ENCODE assay signal across 17 cellular contexts in genomic region chr21:45741691-45742090, GRCh38.
A peak's percentile ranks its signal among the peaks of the same experiment; 100 is the strongest.
DNase-seq lines count a peak whose midpoint lies in the region; ATAC-seq and TF ChIP-seq lines count a peak whose summit lies in the region.
"Had no signal": no experiment of that assay in that cellular context is flagged by ENCODE, and none has a peak within 500 bp of the region (broad histone marks: within the 10 kb centered on the region; RNA-seq: fewer than 3 reads in every experiment).

No MANE protein-coding gene starts in this region.

- no peak overlapping the region for H3K18ac ChIP-seq in mesendoderm (ENCODE audit: low read length)

- peaks cover 8% of the 10 kb centered on the region for H3K4me1 Mint-ChIP-seq in activated CD4-positive, alpha-beta T cell treated with anti-CD3 and anti-CD28 coated beads, Interleukin-2, amount 10 ng/mL, durations not matched to agents 24 days and 14 days
- H3K4me1 Mint-ChIP-seq in CD4-positive, CD25-positive, alpha-beta regulatory T cell: peaks cover 0 to 25% (median 3%) of the 10 kb centered on the region in 4 donors

- H3K23ac ChIP-seq in mesendoderm (ENCODE audit: low read length): no peak overlapping the region

- no peaks in the 10 kb centered on the region for H3K27me3 Mint-ChIP-seq in activated CD4-positive, alpha-beta T cell treated with anti-CD3 and anti-CD28 coated beads, Interleukin-2, amount 10 ng/mL, durations not matched to agents 24 days and 14 days
- H3K27me3 Mint-ChIP-seq in CD4-positive, CD25-positive, alpha-beta regulatory T cell: no peaks in the 10 kb centered on the region

- no peaks in the 10 kb centered on the region for H3K79me1 ChIP-seq in mesendoderm (ENCODE audit: low read length)

- H3K27ac Mint-ChIP-seq in activated CD4-positive, alpha-beta T cell treated with anti-CD3 and anti-CD28 coated beads, Interleukin-2, amount 10 ng/mL, durations not matched to agents 24 days and 14 days: no peak overlapping the region
- H3K27ac Mint-ChIP-seq in CD4-positive, CD25-positive, alpha-beta regulatory T cell: peak overlapping the region in 2 of 3 donors; percentile 63 to 83
- H3K27ac Mint-ChIP-seq: HFFc6 had no signal

- no peaks in the 10 kb centered on the region for H3K9me3 ChIP-seq in CD4-positive, CD25-positive, alpha-beta regulatory T cell (ENCODE audit: control insufficient read depth in 2 of 2, low read length in 2 of 2)
- H3K9me3 ChIP-seq in right lobe of liver: no peaks in the 10 kb centered on the region
- H3K9me3 ChIP-seq: A549 had no signal

- no peak overlapping the region for H3K4me3 Mint-ChIP-seq in activated CD4-positive, alpha-beta T cell treated with anti-CD3 and anti-CD28 coated beads, Interleukin-2, amount 10 ng/mL, durations not matched to agents 24 days and 14 days
- no peak overlapping the region for H3K4me3 Mint-ChIP-seq in CD4-positive, CD25-positive, alpha-beta regulatory T cell
- H3K4me3 Mint-ChIP-seq: CD4-positive, alpha-beta memory T cell; HFFc6 had no signal

- peaks cover 7% of the 10 kb centered on the region for H3K4me1 ChIP-seq in CD4-positive, CD25-positive, alpha-beta regulatory T cell (ENCODE audit: control insufficient read depth, insufficient read depth, low read length, poor library complexity, severe bottlenecking)
- H3K4me1 ChIP-seq in mesendoderm (ENCODE audit: control insufficient read depth, low read depth, low read length): no peaks in the 10 kb centered on the region
- H3K4me1 ChIP-seq in right lobe of liver: no peaks in the 10 kb centered on the region
- H3K4me1 ChIP-seq: A549 had no signal

- H4K5ac ChIP-seq in mesendoderm (ENCODE audit: low read length): no peak overlapping the region

- H3K9me3 Mint-ChIP-seq in activated CD4-positive, alpha-beta T cell treated with anti-CD3 and anti-CD28 coated beads, Interleukin-2, amount 10 ng/mL, durations not matched to agents 24 days and 14 days: no peaks in the 10 kb centered on the region
- no peaks in the 10 kb centered on the region for H3K9me3 Mint-ChIP-seq in CD4-positive, CD25-positive, alpha-beta regulatory T cell
- H3K9me3 Mint-ChIP-seq: CD4-positive, alpha-beta memory T cell had no signal

- H3K4ac ChIP-seq in mesendoderm (ENCODE audit: low read depth, low read length): no peak overlapping the region

- DNase-seq in activated CD4-positive, alpha-beta T cell treated with anti-CD3 and anti-CD28 coated beads, Interleukin-2, amount 10 ng/mL, durations not matched to agents 24 days and 14 days: peak; percentile 55
- DNase-seq in activated CD4-positive, alpha-beta T cell treated with anti-CD3 and anti-CD28 coated beads, Interleukin-2, amount 50 U/mL, for 1 hour: no peak
- no peak for DNase-seq in CD4-positive, CD25-positive, alpha-beta regulatory T cell
- peak; percentile 65 for DNase-seq in NCI-H69 (lab: John Stamatoyannopoulos, UW)
- peak; percentile 18 for DNase-seq in mesendoderm
- no peak for DNase-seq in dermis blood vessel endothelial cell
- no peak for DNase-seq in right lobe of liver
- DNase-seq: CD4-positive, alpha-beta memory T cell; HFFc6; MM.1S; NCI-H1105; NCI-H1694 treated with DMSO at 0.1 percent for 48 hours; NCI-H82 had no signal

- no peak overlapping the region for H3K27ac ChIP-seq in CD4-positive, CD25-positive, alpha-beta regulatory T cell (ENCODE audit: insufficient read depth, low read length, poor library complexity, severe bottlenecking)
- H3K27ac ChIP-seq in mesendoderm (ENCODE audit: low read depth, low read length) (no peak overlapping the region), right lobe of liver (no peak overlapping the region)
- H3K27ac ChIP-seq: A549, KMS-11 had no signal

- TF ChIP-seq CTCF in right lobe of liver (IDR thresholded peaks at IDR 0.05): no peak

- no peak overlapping the region for H4K8ac ChIP-seq in mesendoderm (ENCODE audit: low read depth, low read length)

- no peak overlapping the region for H2AK5ac ChIP-seq in mesendoderm (ENCODE audit: low read length)

- intact Hi-C loops in activated CD4-positive, alpha-beta T cell treated with anti-CD3 and anti-CD28 coated beads, Interleukin-2, amount 10 ng/mL, durations not matched to agents 24 days and 14 days (cut with micrococcal nuclease): no loop called here
- intact Hi-C loops in right lobe of liver (cut with DNase I): no loop called here

- no peak overlapping the region for H2BK120ac ChIP-seq in mesendoderm (ENCODE audit: low read depth, low read length)

- H3K4me2 ChIP-seq in mesendoderm (ENCODE audit: low read length): no peak overlapping the region
- H3K4me2 ChIP-seq: A549, KMS-11 had no signal

- no peaks in the 10 kb centered on the region for H3K36me3 ChIP-seq in CD4-positive, CD25-positive, alpha-beta regulatory T cell (ENCODE audit: control insufficient read depth, insufficient read depth, low read length)
- H3K36me3 ChIP-seq in mesendoderm (ENCODE audit: control insufficient read depth, insufficient read depth, low read length): no peaks in the 10 kb centered on the region
- H3K36me3 ChIP-seq in right lobe of liver: no peaks in the 10 kb centered on the region

- H3K36me3 Mint-ChIP-seq in activated CD4-positive, alpha-beta T cell treated with anti-CD3 and anti-CD28 coated beads, Interleukin-2, amount 10 ng/mL, durations not matched to agents 24 days and 14 days (ENCODE audit: low read depth): peaks cover 7% of the 10 kb centered on the region
- H3K36me3 Mint-ChIP-seq in CD4-positive, CD25-positive, alpha-beta regulatory T cell: peaks cover 4% of the 10 kb centered on the region
- H3K36me3 Mint-ChIP-seq: CD4-positive, alpha-beta memory T cell had no signal

- no peak overlapping the region for H3K56ac ChIP-seq in mesendoderm (ENCODE audit: low read length)

- WGBS in mesendoderm (ENCODE audit: extremely low coverage, insufficient coverage, low lambda C conversion rate): no CpG with 5 or more reads among the region's 6 CpGs
- WGBS in right lobe of liver (ENCODE audit: insufficient coverage, low coverage, low lambda C conversion rate, missing lambda C conversion rate): 46% methylated on average over 4 of the region's 6 CpGs

- no peak overlapping the region for H3K9ac ChIP-seq in mesendoderm (ENCODE audit: low read length)
- H3K9ac ChIP-seq: KMS-11 had no signal

- no peaks in the 10 kb centered on the region for H3K27me3 ChIP-seq in CD4-positive, CD25-positive, alpha-beta regulatory T cell (ENCODE audit: control insufficient read depth, insufficient read depth, low read length)
- no peaks in the 10 kb centered on the region for H3K27me3 ChIP-seq in mesendoderm (ENCODE audit: insufficient read depth, low read length, poor library complexity)
- no peaks in the 10 kb centered on the region for H3K27me3 ChIP-seq in right lobe of liver

- H3K79me2 ChIP-seq in mesendoderm (ENCODE audit: control insufficient read depth, insufficient read depth, low read length): no peaks in the 10 kb centered on the region

- no peak overlapping the region for H3K4me3 ChIP-seq in CD4-positive, CD25-positive, alpha-beta regulatory T cell (ENCODE audit: low read depth, low read length)
- H3K4me3 ChIP-seq in mesendoderm (ENCODE audit: low read length): no peak overlapping the region
- H3K4me3 ChIP-seq in right lobe of liver: no peak overlapping the region
- H3K4me3 ChIP-seq: A549 had no signal

- H2BK5ac ChIP-seq in mesendoderm (ENCODE audit: low read length): no peak overlapping the region

- TF ChIP-seq POLR2A in right lobe of liver (IDR thresholded peaks at IDR 0.05): no peak

- ATAC-seq in CD4-positive, CD25-positive, alpha-beta regulatory T cell (ENCODE audit: low read depth in 2 of 2): no peak
- ATAC-seq in right lobe of liver (no peak), GM18502 (IDR thresholded peaks at IDR 0.05; ENCODE audit: poor library complexity, unreplicated experiment) (no peak)
- ATAC-seq: Right ventricle myocardium inferior had no signal

- H2BK15ac ChIP-seq in mesendoderm (replicated peaks; ENCODE audit: low read depth): no peak overlapping the region

Comparison
In these comparisons a context has a peak if more than half of its experiments do, and no peak if none do; other contexts are left out.
1. DNase-seq: peak in activated CD4-positive, alpha-beta T cell treated with anti-CD3 and anti-CD28 coated beads, Interleukin-2, amount 10 ng/mL, durations not matched to agents 24 days and 14 days (single experiment), NCI-H69 (single experiment) and mesendoderm (single experiment); none in activated CD4-positive, alpha-beta T cell treated with anti-CD3 and anti-CD28 coated beads, Interleukin-2, amount 50 U/mL, for 1 hour (single experiment), CD4-positive, CD25-positive, alpha-beta regulatory T cell (0 of 3), dermis blood vessel endothelial cell (single experiment) and right lobe of liver (0 of 3).